1 cellular context compared by ENCODE assay signal in the genomic region with DNA sequence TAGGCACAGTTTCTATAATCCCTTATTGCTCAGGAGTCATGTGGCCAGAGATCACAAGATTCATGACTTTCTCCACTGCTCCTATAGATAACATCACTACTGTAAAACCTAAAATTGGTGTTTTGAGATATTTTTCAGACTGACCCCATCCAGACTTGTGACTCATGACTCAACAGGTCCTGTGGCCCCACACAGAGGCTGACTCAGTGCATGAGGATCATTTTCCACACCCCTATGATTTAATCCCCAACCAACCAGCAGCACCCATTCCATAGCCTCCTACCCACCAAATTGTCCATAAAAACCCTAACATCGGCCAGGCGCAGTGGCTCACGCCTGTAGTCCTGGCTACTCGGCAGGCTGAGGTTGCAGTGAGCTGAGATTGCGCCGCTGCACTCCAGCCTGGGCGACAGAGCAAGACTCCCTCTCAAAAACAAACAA.
TF ChIP-seq lines count a peak whose summit lies in the region.

No MANE protein-coding gene starts in this region.

TF ChIP-seq in K562, 482 proteins besides CTCF, POLR2A, EP300 and RAD21 (continued from another document and continues in another):
- TF ChIP-seq, protein P1, sequence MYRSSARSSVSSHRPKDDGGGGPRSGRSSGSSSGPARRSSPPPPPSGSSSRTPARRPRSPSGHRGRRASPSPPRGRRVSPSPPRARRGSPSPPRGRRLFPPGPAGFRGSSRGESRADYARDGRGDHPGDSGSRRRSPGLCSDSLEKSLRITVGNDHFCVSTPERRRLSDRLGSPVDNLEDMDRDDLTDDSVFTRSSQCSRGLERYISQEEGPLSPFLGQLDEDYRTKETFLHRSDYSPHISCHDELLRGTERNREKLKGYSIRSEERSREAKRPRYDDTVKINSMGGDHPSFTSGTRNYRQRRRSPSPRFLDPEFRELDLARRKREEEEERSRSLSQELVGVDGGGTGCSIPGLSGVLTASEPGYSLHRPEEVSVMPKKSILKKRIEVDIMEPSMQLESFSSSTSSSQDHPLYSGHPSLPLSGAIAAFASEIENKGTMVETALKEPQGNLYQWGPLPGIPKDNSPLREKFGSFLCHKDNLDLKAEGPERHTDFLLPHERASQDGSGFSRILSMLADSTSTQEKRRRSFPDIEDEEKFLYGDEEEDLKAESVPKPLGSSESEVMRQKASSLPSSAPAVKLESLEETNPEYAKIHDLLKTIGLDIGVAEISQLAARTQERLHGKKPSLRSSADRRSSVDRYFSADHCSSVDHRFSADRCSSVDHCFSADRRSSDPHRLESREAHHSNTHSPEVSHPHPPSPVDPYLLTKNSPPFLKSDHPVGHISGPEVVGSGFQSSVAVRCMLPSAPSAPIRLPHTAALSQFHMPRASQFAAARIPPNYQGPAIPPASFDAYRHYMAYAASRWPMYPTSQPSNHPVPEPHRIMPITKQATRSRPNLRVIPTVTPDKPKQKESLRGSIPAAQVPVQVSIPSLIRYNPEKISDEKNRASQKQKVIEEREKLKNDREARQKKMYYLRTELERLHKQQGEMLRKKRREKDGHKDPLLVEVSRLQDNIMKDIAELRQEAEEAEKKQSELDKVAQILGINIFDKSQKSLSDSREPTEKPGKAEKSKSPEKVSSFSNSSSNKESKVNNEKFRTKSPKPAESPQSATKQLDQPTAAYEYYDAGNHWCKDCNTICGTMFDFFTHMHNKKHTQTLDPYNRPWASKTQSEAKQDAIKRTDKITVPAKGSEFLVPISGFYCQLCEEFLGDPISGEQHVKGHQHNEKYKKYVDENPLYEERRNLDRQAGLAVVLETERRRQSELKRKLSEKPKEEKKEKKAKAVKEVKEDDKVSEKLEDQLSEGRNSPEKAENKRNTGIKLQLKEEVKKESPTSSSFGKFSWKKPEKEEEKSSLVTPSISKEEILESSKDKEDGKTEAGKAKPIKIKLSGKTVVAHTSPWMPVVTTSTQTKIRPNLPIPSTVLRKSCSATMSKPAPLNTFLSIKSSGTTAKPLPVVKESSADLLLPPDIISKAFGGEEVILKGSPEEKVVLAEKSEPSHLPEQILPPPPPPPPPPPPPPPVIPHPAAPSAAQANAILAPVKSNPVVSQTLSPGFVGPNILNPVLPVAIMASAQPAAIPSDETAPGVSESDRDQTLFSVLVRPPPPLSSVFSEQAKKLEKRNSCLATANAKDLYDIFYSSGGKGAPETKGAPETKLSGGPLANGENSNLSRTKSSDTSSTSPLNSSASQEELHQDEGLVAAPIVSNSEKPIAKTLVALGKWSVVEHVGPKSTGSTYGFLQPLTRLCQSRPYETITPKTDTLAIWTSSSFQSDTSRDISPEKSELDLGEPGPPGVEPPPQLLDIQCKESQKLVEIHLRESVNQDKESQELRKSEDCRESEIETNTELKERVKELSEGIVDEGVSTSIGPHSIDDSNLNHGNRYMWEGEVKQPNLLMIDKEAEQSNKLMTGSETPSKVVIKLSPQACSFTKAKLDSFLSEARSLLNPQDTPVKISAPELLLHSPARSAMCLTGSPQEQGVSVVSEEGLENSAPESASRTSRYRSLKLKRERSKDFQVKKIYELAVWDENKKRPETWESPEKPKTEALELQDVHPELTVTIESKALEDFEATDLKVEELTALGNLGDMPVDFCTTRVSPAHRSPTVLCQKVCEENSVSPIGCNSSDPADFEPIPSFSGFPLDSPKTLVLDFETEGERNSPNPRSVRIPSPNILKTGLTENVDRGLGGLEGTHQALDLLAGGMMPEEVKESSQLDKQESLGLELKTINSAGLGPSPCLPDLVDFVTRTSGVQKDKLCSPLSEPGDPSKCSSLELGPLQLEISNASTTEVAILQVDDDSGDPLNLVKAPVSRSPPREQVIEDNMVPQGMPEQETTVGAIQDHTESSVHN (IDR thresholded peaks at IDR 0.05; ENCODE audit: borderline replicate concordance in 1 of 2, low read depth in 1 of 2) = peak in 1 of 2 experiments; percentile 73; a peak in 1 of 4 replicates
- peak; percentile 10; the same call in 1 of the 2 replicates for TF ChIP-seq MEF2D (tag; conservative IDR thresholded peaks at IDR 0.05; ENCODE audit: low read depth)
- TF ChIP-seq ETV1 (tag; conservative IDR thresholded peaks at IDR 0.05; ENCODE audit: low read depth) = no peak
- TF ChIP-seq KLF16 (IDR thresholded peaks at IDR 0.05) = no peak
- no peak for TF ChIP-seq ZNF695 (CRISPR knock-in tag; IDR thresholded peaks at IDR 0.05)
- TF ChIP-seq ZC3H4 (CRISPR knock-in tag; IDR thresholded peaks at IDR 0.05; ENCODE audit: borderline replicate concordance) = no peak
- peak; percentile 84; the same call in 1 of the 2 replicates for TF ChIP-seq TOE1 (IDR thresholded peaks at IDR 0.05; ENCODE audit: borderline replicate concordance)
- no peak for TF ChIP-seq TOE1 (CRISPR knock-in tag; IDR thresholded peaks at IDR 0.05; ENCODE audit: borderline replicate concordance, low read depth)
- peak; percentile 58 for TF ChIP-seq MEIS2 (IDR thresholded peaks at IDR 0.05; ENCODE audit: partially characterized antibody)
- TF ChIP-seq ZZZ3 (IDR thresholded peaks at IDR 0.05) = no peak
- TF ChIP-seq SIX5 (IDR thresholded peaks at IDR 0.05; ENCODE audit: borderline replicate concordance in 1 of 2, insufficient read depth in 1 of 2, low read depth in 1 of 2, low read length in 2 of 2) = no peak
- TF ChIP-seq CHD2 (IDR thresholded peaks at IDR 0.05; ENCODE audit: low read depth, low read length) = no peak
- no peak for TF ChIP-seq CBX1 (IDR thresholded peaks at IDR 0.05; ENCODE audit: low read depth)
- TF ChIP-seq, protein P2, sequence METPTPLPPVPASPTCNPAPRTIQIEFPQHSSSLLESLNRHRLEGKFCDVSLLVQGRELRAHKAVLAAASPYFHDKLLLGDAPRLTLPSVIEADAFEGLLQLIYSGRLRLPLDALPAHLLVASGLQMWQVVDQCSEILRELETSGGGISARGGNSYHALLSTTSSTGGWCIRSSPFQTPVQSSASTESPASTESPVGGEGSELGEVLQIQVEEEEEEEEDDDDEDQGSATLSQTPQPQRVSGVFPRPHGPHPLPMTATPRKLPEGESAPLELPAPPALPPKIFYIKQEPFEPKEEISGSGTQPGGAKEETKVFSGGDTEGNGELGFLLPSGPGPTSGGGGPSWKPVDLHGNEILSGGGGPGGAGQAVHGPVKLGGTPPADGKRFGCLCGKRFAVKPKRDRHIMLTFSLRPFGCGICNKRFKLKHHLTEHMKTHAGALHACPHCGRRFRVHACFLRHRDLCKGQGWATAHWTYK (CRISPR knock-in tag; IDR thresholded peaks at IDR 0.05) = no peak
- TF ChIP-seq ARID1B (IDR thresholded peaks at IDR 0.05) = peak; percentile 78
- TF ChIP-seq KDM1A (IDR thresholded peaks at IDR 0.05) = peak; percentile 94 to 96
- TF ChIP-seq KDM5B (IDR thresholded peaks at IDR 0.05; ENCODE audit: insufficient replicate concordance, low read depth, low read length) = no peak
- TF ChIP-seq, protein P3, sequence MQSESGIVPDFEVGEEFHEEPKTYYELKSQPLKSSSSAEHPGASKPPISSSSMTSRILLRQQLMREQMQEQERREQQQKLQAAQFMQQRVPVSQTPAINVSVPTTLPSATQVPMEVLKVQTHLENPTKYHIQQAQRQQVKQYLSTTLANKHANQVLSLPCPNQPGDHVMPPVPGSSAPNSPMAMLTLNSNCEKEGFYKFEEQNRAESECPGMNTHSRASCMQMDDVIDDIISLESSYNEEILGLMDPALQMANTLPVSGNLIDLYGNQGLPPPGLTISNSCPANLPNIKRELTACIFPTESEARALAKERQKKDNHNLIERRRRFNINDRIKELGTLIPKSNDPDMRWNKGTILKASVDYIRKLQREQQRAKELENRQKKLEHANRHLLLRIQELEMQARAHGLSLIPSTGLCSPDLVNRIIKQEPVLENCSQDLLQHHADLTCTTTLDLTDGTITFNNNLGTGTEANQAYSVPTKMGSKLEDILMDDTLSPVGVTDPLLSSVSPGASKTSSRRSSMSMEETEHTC (IDR thresholded peaks at IDR 0.05) = peak; percentile 88
- TF ChIP-seq SMAD4 (CRISPR knock-in tag; conservative IDR thresholded peaks at IDR 0.05) = peak; percentile 41; the same call in 1 of the 2 replicates
- peak; percentile 68 for TF ChIP-seq RAD51 (IDR thresholded peaks at IDR 0.05; ENCODE audit: borderline replicate concordance, low read depth)
- TF ChIP-seq ZNF785 (CRISPR knock-in tag; IDR thresholded peaks at IDR 0.05) = no peak
- TF ChIP-seq HSF4 (CRISPR knock-in tag; IDR thresholded peaks at IDR 0.05; ENCODE audit: borderline replicate concordance) = no peak
- TF ChIP-seq, protein P4, sequence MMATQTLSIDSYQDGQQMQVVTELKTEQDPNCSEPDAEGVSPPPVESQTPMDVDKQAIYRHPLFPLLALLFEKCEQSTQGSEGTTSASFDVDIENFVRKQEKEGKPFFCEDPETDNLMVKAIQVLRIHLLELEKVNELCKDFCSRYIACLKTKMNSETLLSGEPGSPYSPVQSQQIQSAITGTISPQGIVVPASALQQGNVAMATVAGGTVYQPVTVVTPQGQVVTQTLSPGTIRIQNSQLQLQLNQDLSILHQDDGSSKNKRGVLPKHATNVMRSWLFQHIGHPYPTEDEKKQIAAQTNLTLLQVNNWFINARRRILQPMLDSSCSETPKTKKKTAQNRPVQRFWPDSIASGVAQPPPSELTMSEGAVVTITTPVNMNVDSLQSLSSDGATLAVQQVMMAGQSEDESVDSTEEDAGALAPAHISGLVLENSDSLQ (IDR thresholded peaks at IDR 0.05) = peak; percentile 16; the same call in 1 of the 2 replicates
- no peak for TF ChIP-seq ZBTB7A (IDR thresholded peaks at IDR 0.05; ENCODE audit: borderline replicate concordance, control insufficient read depth, low read depth, low read length)
- TF ChIP-seq SMAD1 (IDR thresholded peaks at IDR 0.05; ENCODE audit: low read depth, low read length, partially characterized antibody) = no peak
- no peak for TF ChIP-seq PHF20 (IDR thresholded peaks at IDR 0.05; ENCODE audit: partially characterized antibody)
- TF ChIP-seq RBM17 (IDR thresholded peaks at IDR 0.05; ENCODE audit: borderline replicate concordance, low read depth, low read length) = no peak
- TF ChIP-seq, protein P5, sequence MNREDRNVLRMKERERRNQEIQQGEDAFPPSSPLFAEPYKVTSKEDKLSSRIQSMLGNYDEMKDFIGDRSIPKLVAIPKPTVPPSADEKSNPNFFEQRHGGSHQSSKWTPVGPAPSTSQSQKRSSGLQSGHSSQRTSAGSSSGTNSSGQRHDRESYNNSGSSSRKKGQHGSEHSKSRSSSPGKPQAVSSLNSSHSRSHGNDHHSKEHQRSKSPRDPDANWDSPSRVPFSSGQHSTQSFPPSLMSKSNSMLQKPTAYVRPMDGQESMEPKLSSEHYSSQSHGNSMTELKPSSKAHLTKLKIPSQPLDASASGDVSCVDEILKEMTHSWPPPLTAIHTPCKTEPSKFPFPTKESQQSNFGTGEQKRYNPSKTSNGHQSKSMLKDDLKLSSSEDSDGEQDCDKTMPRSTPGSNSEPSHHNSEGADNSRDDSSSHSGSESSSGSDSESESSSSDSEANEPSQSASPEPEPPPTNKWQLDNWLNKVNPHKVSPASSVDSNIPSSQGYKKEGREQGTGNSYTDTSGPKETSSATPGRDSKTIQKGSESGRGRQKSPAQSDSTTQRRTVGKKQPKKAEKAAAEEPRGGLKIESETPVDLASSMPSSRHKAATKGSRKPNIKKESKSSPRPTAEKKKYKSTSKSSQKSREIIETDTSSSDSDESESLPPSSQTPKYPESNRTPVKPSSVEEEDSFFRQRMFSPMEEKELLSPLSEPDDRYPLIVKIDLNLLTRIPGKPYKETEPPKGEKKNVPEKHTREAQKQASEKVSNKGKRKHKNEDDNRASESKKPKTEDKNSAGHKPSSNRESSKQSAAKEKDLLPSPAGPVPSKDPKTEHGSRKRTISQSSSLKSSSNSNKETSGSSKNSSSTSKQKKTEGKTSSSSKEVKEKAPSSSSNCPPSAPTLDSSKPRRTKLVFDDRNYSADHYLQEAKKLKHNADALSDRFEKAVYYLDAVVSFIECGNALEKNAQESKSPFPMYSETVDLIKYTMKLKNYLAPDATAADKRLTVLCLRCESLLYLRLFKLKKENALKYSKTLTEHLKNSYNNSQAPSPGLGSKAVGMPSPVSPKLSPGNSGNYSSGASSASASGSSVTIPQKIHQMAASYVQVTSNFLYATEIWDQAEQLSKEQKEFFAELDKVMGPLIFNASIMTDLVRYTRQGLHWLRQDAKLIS (CRISPR knock-in tag; IDR thresholded peaks at IDR 0.05) = no peak
- TF ChIP-seq, protein P6, sequence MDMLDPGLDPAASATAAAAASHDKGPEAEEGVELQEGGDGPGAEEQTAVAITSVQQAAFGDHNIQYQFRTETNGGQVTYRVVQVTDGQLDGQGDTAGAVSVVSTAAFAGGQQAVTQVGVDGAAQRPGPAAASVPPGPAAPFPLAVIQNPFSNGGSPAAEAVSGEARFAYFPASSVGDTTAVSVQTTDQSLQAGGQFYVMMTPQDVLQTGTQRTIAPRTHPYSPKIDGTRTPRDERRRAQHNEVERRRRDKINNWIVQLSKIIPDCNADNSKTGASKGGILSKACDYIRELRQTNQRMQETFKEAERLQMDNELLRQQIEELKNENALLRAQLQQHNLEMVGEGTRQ (CRISPR knock-in tag; IDR thresholded peaks at IDR 0.05) = no peak
- no peak for TF ChIP-seq MXI1 (IDR thresholded peaks at IDR 0.05; ENCODE audit: low read depth, low read length)
- no peak for TF ChIP-seq PYGO2 (tag; IDR thresholded peaks at IDR 0.05)
- TF ChIP-seq MAFF (IDR thresholded peaks at IDR 0.05; ENCODE audit: low read length) = peak; percentile 12; the same call in 1 of the 2 replicates
- no peak for TF ChIP-seq ZNF212 (CRISPR knock-in tag; IDR thresholded peaks at IDR 0.05)
- peak; percentile 32; the same call in 1 of the 2 replicates for TF ChIP-seq CBFA2T2 (conservative IDR thresholded peaks at IDR 0.05)
- TF ChIP-seq LCOR (CRISPR knock-in tag; IDR thresholded peaks at IDR 0.05) = peak; percentile 57; the same call in 1 of the 2 replicates
